ENCODE assay signal across 20 cellular contexts in the genomic region with DNA sequence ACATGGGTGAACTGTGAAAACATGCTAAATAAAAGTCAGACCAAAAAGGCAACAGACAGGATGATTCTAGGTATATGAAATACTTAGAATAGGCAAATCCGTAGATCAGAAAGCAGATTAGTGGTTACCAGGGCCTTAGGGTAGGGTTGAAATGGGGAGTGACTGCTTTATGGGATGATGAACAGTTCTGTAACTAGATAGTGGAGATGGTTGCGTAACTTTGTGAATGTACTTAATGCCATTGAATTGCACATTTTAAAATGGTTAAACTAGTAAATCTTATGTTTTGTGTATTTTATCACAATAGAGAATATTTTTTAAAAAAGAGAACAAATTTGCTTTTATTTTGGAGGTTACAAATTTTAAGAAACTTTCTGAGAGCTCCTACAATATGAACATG. TPM values are rescaled to one million over a fixed set of nuclear protein-coding genes. Genes with fewer than 3 reads are reported as not detected.
DNase-seq lines count a peak whose midpoint lies in the region; ATAC-seq and TF ChIP-seq lines count a peak whose summit lies in the region.
"Had no signal": no experiment of that assay in that cellular context is flagged by ENCODE, and none has a peak within 500 bp of the region (broad histone marks: within the 10 kb centered on the region; RNA-seq: fewer than 3 reads in every experiment).

No MANE protein-coding gene starts in this region.

- H3K4me1 ChIP-seq in transverse colon, result peaks cover 0 to 6% (median 0%) of the 10 kb centered on the region in 4 donors

- WGBS in transverse colon (ENCODE audit: low coverage in 1 of 2), 2 donors, result 95 to 99% methylated on average over 2 of the region's 2 CpGs

- H3K4me3 ChIP-seq in epithelial cell of esophagus (ENCODE audit: low read length), result no peak overlapping the region
- H3K4me3 ChIP-seq in transverse colon, result no peak overlapping the region
- no peak overlapping the region for H3K4me3 ChIP-seq in brain microvascular endothelial cell (ENCODE audit: low read depth, low read length)
- H3K4me3 ChIP-seq: SK-N-MC had no signal

- in situ Hi-C loops in transverse colon (cut with MboI; ENCODE audit: low pct_ligation_motif_present in 1 of 4, low pct_unique_long_range_greater_than_20kb in 1 of 4, low sequenced_read_pairs in 3 of 4) (no loop called here), brain microvascular endothelial cell (cut with HindIII; ENCODE audit: low pct_ligation_motif_present, low sequenced_read_pairs) (no loop called here)

- CTCF ChIA-PET in HEK293T (lab: Yijun Ruan, JAX), result no interaction called here

- TF ChIP-seq POLR2A in transverse colon (IDR thresholded peaks at IDR 0.05), result no peak

- TF ChIP-seq CTCF in epithelial cell of esophagus (IDR thresholded peaks at IDR 0.05; ENCODE audit: insufficient read depth, low read depth, low read length, missing control alignments) (no peak), transverse colon (IDR thresholded peaks at IDR 0.05) (no peak), brain microvascular endothelial cell (IDR thresholded peaks at IDR 0.05; ENCODE audit: low read depth, low read length, missing control alignments) (no peak)

- no peak for DNase-seq in HEK293T (ENCODE audit: extremely low spot score)
- DNase-seq in OCI-M1 (lab: John Stamatoyannopoulos, UW), result peak; percentile 5
- peak; percentile 45 for DNase-seq in epithelial cell of esophagus (ENCODE audit: low read depth)
- DNase-seq in HUDEP-2 (lab: John Stamatoyannopoulos, UW; ENCODE audit: unreplicated experiment in 76 of 76), result no peak
- DNase-seq in transverse colon, result no peak
- no peak for DNase-seq in brain microvascular endothelial cell
- DNase-seq: AML-193; DMS79 treated with DMSO at 0.1 percent for 48 hours; KBM-7; NCI-H1048; NCI-H1436 treated with DMSO at 0.1 percent for 48 hours; NCI-H2029 treated with DMSO at 0.1 percent for 48 hours; NCI-H2171 treated with DMSO at 0.1 percent for 48 hours; NCI-H446 treated with DMSO at 0.1 percent for 48 hours; NK-92 treated with Interleukin-12 subunit alpha and Interleukin-12 subunit beta, amount 100 ng/mL, for 24 hours; SHP77 had no signal

- ATAC-seq in HG03432 (IDR thresholded peaks at IDR 0.05; ENCODE audit: unreplicated experiment), result no peak

- intact Hi-C loops in transverse colon (cut with DNase I; ENCODE audit: low total_unique reads), result no loop called here

- no peaks in the 10 kb centered on the region for H3K9me3 ChIP-seq in transverse colon

- H3K27me3 ChIP-seq in transverse colon (no peaks in the 10 kb centered on the region), brain microvascular endothelial cell (replicated peaks) (no peaks in the 10 kb centered on the region)

- POLR2A ChIA-PET in HEK293T (lab: Yijun Ruan, JAX), result no interaction called here

- no peak overlapping the region for H3K27ac ChIP-seq in transverse colon
- no peak overlapping the region for H3K27ac ChIP-seq in brain microvascular endothelial cell
- H3K27ac ChIP-seq: C4-2B, HL-60, SK-N-MC had no signal

- H3K36me3 ChIP-seq in transverse colon, result peaks cover 0 to 71% (median 34%) of the 10 kb centered on the region in 4 donors
- H3K36me3 ChIP-seq in brain microvascular endothelial cell (replicated peaks), result peaks cover 29% of the 10 kb centered on the region

- TF ChIP-seq EP300 in transverse colon (IDR thresholded peaks at IDR 0.05; ENCODE audit: low read depth), result no peak

TF ChIP-seq in HEK293T, 16 proteins besides CTCF, POLR2A, EP300 and RAD21:
- TF ChIP-seq, protein P1, sequence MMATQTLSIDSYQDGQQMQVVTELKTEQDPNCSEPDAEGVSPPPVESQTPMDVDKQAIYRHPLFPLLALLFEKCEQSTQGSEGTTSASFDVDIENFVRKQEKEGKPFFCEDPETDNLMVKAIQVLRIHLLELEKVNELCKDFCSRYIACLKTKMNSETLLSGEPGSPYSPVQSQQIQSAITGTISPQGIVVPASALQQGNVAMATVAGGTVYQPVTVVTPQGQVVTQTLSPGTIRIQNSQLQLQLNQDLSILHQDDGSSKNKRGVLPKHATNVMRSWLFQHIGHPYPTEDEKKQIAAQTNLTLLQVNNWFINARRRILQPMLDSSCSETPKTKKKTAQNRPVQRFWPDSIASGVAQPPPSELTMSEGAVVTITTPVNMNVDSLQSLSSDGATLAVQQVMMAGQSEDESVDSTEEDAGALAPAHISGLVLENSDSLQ (IDR thresholded peaks at IDR 0.05), result peak; percentile 67
- no peak for TF ChIP-seq ELF4 (IDR thresholded peaks at IDR 0.05)

RNA-seq across cellular contexts. Expression of gene ZNF326, which starts 17.4 kb away (rescaled TPM):
- 10 to 100 TPM; 32.4 to 59.1 (median 39.9) TPM for total RNA-seq in transverse colon

Comparison
In these comparisons a context has a peak if more than half of its experiments do, and no peak if none do; other contexts are left out.
1. DNase-seq: peak in OCI-M1 (single experiment) and epithelial cell of esophagus (single experiment); none in HEK293T (single experiment), HUDEP-2 (0 of 76), transverse colon (single experiment) and brain microvascular endothelial cell (single experiment).